Comparison of ENCODE assay signal across 27 cellular contexts in the genomic region with DNA sequence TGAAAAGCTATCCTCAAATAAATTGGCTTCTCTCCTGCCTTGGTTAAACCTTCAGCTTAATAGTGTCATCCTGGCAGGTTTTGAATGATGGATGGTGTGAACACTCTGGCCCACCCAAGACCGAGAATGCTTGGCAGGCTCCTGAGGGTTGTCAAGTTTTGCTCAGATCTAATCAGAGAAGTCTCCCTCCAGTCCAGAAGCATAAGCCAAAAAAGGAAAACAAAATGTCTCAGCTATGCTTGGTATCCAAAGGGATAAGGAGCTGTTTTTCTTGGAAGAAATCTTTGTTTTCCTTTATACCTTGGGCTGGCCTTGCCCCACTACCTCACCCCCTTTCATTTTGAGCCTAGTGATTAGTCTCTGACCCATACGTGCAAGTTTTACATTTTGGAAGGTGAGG.
DNase-seq lines count a peak whose midpoint lies in the region; ATAC-seq and TF ChIP-seq lines count a peak whose summit lies in the region.
"Had no signal": no experiment of that assay in that cellular context is flagged by ENCODE, and none has a peak within 500 bp of the region (broad histone marks: within the 10 kb centered on the region; RNA-seq: fewer than 3 reads in every experiment).

No MANE protein-coding gene starts in this region.

- H3K9me3 ChIP-seq in MG63 (no peaks in the 10 kb centered on the region), spleen (no peaks in the 10 kb centered on the region)
- H3K9me3 ChIP-seq: ascending aorta; BLaER1 treated with 17β-estradiol and CSF1 and Interleukin-3, amounts not matched to agents 10 nM and 100 nM; gastroesophageal sphincter; pancreas; Peyer's patch; stomach; thyroid gland had no signal

- ATAC-seq in sciatic nerve: peak; percentile 48
- ATAC-seq: activated CD4-positive, alpha-beta T cell treated with anti-CD3 and anti-CD28 coated beads for 36 hours; activated CD8-positive, alpha-beta T cell treated with anti-CD3 and anti-CD28 coated beads, Interleukin-2, amount 10 ng/mL, durations not matched to agents 7 days and 5 days; gastroesophageal sphincter; pancreas had no signal

- DNase-seq in ELF-1 (ENCODE audit: low read depth, low spot score) (peak; percentile 5), MG63 (peak; percentile 29), dedifferentiated amniotic fluid mesenchymal stem cell (ENCODE audit: extremely low spot score) (peak; percentile 21), sciatic nerve (ENCODE audit: low spot score) (no peak), iPS-NIHi7 (ENCODE audit: extremely low spot score) (no peak), spleen (no peak)
- no peak for DNase-seq in activated effector memory CD4-positive, alpha-beta T cell treated with anti-CD3 and anti-CD28 coated beads, Interleukin-2, amount 50 U/mL, for 16 hours
- DNase-seq: activated CD4-positive, alpha-beta T cell treated with anti-CD3 and anti-CD28 coated beads for 36 hours; activated CD8-positive, alpha-beta T cell treated with anti-CD3 and anti-CD28 coated beads, Interleukin-2, amount 10 ng/mL, durations not matched to agents 7 days and 5 days; activated effector memory CD4-positive, alpha-beta T cell treated with Interleukin-2 at 50 U/mL for 16 hours; activated naive CD8-positive, alpha-beta T cell treated with anti-CD3 and anti-CD28 coated beads for 36 hours; HCEC 1CT; mammary epithelial cell; NCI-H1417 treated with DMSO at 0.1 percent for 48 hours; NCI-H2081; NCI-H345; NCI-H82; pancreas; Peyer's patch; stomach; T-helper 9 cell; thyroid gland had no signal

- H3K4me3 ChIP-seq in MG63 (no peak overlapping the region), spleen (no peak overlapping the region)
- H3K4me3 ChIP-seq: ascending aorta; BLaER1 treated with 17β-estradiol and CSF1 and Interleukin-3, amounts not matched to agents 10 nM and 100 nM; gastroesophageal sphincter; hepatocyte; pancreas; Peyer's patch; stomach; thyroid gland had no signal

- no peak for TF ChIP-seq POLR2A in spleen (IDR thresholded peaks at IDR 0.05)

- WGBS in spleen, 5 donors: 61 to 81% (median 74%) methylated on average over 2 of the region's 2 CpGs

- TF ChIP-seq CTCF in spleen (IDR thresholded peaks at IDR 0.05 in 8 of 11, conservative IDR thresholded peaks at IDR 0.05 in 3 of 11): no peak

- H3K4me1 ChIP-seq in spleen: no peaks in the 10 kb centered on the region
- H3K4me1 ChIP-seq: BLaER1 treated with 17β-estradiol and CSF1 and Interleukin-3, amounts not matched to agents 10 nM and 100 nM; gastroesophageal sphincter; pancreas; Peyer's patch; stomach; thyroid gland had no signal

- intact Hi-C loops in sciatic nerve (cut with DNase I): no loop called here
- intact Hi-C loops in spleen (cut with DNase I; ENCODE audit: low total_unique reads): no loop called here

- no peaks in the 10 kb centered on the region for H3K27me3 ChIP-seq in MG63
- no peaks in the 10 kb centered on the region for H3K27me3 ChIP-seq in spleen (replicated peaks in 1 of 7)
- H3K27me3 ChIP-seq: ascending aorta; BLaER1 treated with 17β-estradiol and CSF1 and Interleukin-3, amounts not matched to agents 10 nM and 100 nM; gastroesophageal sphincter; hepatocyte; Peyer's patch; stomach; thyroid gland had no signal

- H3K27ac ChIP-seq in spleen: no peak overlapping the region
- H3K27ac ChIP-seq: ascending aorta; BLaER1 treated with 17β-estradiol and CSF1 and Interleukin-3, amounts not matched to agents 10 nM and 100 nM; gastroesophageal sphincter; hepatocyte; HL-60; pancreas; Peyer's patch; stomach; thyroid gland had no signal

- H3K36me3 ChIP-seq in MG63 (no peaks in the 10 kb centered on the region), spleen (no peaks in the 10 kb centered on the region)
- H3K36me3 ChIP-seq: ascending aorta; BLaER1 treated with 17β-estradiol and CSF1 and Interleukin-3, amounts not matched to agents 10 nM and 100 nM; gastroesophageal sphincter; pancreas; Peyer's patch; stomach; thyroid gland had no signal

Comparison
In these comparisons a context has a peak if more than half of its experiments do, and no peak if none do; other contexts are left out.
1. DNase-seq: peak in ELF-1 (single experiment), MG63 (single experiment) and dedifferentiated amniotic fluid mesenchymal stem cell (single experiment); none in sciatic nerve (single experiment), iPS-NIHi7 (single experiment), spleen (single experiment) and activated effector memory CD4-positive, alpha-beta T cell treated with anti-CD3 and anti-CD28 coated beads, Interleukin-2, amount 50 U/mL, for 16 hours (single experiment).